Comparison of ENCODE assay signal across 31 cellular contexts in the genomic region with DNA sequence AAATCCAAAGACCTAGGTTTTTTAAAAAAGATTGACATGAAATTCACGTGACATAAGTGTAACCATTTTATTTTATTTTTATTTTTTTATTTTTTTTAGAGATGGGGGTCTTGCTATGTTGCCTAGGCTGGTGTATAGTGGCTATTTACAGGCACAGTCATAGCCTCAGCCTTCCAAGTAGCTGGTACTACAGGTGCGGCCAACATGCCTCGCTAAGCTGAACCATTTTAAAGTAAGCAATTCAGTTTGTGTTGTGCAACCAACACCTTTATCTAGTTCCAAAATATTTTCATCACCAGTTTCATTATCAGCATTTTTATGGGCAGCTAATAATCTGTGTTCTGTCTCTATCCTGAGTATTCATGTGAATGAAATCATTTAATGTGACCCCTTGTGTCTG.
DNase-seq lines count a peak whose midpoint lies in the region; ATAC-seq, FAIRE-seq and TF ChIP-seq lines count a peak whose summit lies in the region.
"Had no signal": no experiment of that assay in that cellular context is flagged by ENCODE, and none has a peak within 500 bp of the region (broad histone marks: within the 10 kb centered on the region; RNA-seq: fewer than 3 reads in every experiment).

No MANE protein-coding gene starts in this region.

- H3K9me3 ChIP-seq in right lobe of liver (no peaks in the 10 kb centered on the region), HepG2 (ENCODE audit: low read length) (no peaks in the 10 kb centered on the region)
- H3K9me3 ChIP-seq: A549, BE2C, BLaER1, Caco-2 had no signal

- H3K27me3 ChIP-seq in right lobe of liver (no peaks in the 10 kb centered on the region), HepG2 (ENCODE audit: control insufficient read depth in 1 of 2, insufficient read depth in 2 of 2, low read length in 2 of 2) (no peaks in the 10 kb centered on the region; a peak in 1 of 5 replicates)
- H3K27me3 ChIP-seq: BE2C, BLaER1 had no signal

- TF ChIP-seq EP300 in HepG2 (IDR thresholded peaks at IDR 0.05; ENCODE audit: low read depth in 2 of 2, low read length in 2 of 2) (no peak), HepG2 (CRISPR knock-in tag; IDR thresholded peaks at IDR 0.05; ENCODE audit: borderline replicate concordance) (no peak)

- in situ Hi-C loops in HepG2 (cut with HindIII; ENCODE audit: extremely low pct_ligation_motif_present, low pct_unique_long_range_greater_than_20kb), result no loop called here

- TF ChIP-seq POLR2A in right lobe of liver (IDR thresholded peaks at IDR 0.05), result no peak
- TF ChIP-seq POLR2A in HepG2 (IDR thresholded peaks at IDR 0.05; ENCODE audit: insufficient read depth in 1 of 2, low read depth in 2 of 2, low read length in 2 of 2), result no peak
- no peak for TF ChIP-seq POLR2A in GM12891 (IDR thresholded peaks at IDR 0.05; ENCODE audit: low read depth, low read length)

- no peaks in the 10 kb centered on the region for H3K79me2 ChIP-seq in HepG2 (ENCODE audit: insufficient read depth, low read length)

- no peak for FAIRE-seq in HepG2 (lab: Jason Lieb, UNC)
- FAIRE-seq in GM12891 (lab: Jason Lieb, UNC), result no peak
- FAIRE-seq: A204.1, A549, D721Med had no signal

- 63% methylated on average over 3 of the region's 3 CpGs for WGBS in right lobe of liver (ENCODE audit: insufficient coverage, low coverage, low lambda C conversion rate, missing lambda C conversion rate)
- whole genome bisulfite sequencing in HepG2 (ENCODE audit: low lambda C conversion rate), result 61% methylated on average over 3 of the region's 3 CpGs

- H3K4me3 ChIP-seq in right lobe of liver (no peak overlapping the region), HepG2 (replicated peaks in 1 of 3; ENCODE audit: insufficient read depth in 1 of 3, low read depth in 2 of 3, low read length in 3 of 3) (no peak overlapping the region)
- H3K4me3 ChIP-seq: A549; BLaER1; BLaER1 treated with 17β-estradiol and CSF1 and Interleukin-3, amounts not matched to agents 10 nM and 100 nM had no signal

- no peak overlapping the region for H2AFZ ChIP-seq in HepG2 (ENCODE audit: low read length)

- CTCF ChIA-PET in HepG2 (lab: Yijun Ruan, JAX; ENCODE audit: low intra/inter-chr PET ratio, low total read pairs), result no interaction called here

- BruUV-seq in HepG2 (replicated peaks; lab: Mats Ljungman, UMichigan), result no TSS peak

- POLR2A ChIA-PET in HepG2 (lab: Yijun Ruan, JAX), result no interaction called here

- no peak overlapping the region for H3K27ac ChIP-seq in right lobe of liver
- H3K27ac ChIP-seq in HepG2 (ENCODE audit: extremely low read length, insufficient read depth, low read length), result no peak overlapping the region
- H3K27ac ChIP-seq: 22Rv1; A549; BLaER1; BLaER1 treated with 17β-estradiol and CSF1 and Interleukin-3, amounts not matched to agents 10 nM and 100 nM; C4-2B had no signal

- no peak for TF ChIP-seq RAD21 in HepG2 (CRISPR knock-in tag; IDR thresholded peaks at IDR 0.05)

- no peak overlapping the region for H3K4me2 ChIP-seq in HepG2 (ENCODE audit: low read depth, low read length)
- H3K4me2 ChIP-seq: A549; BLaER1; BLaER1 treated with 17β-estradiol and CSF1 and Interleukin-3, amounts not matched to agents 10 nM and 100 nM had no signal

- intact Hi-C loops in right lobe of liver (cut with DNase I), result no loop called here
- intact Hi-C loops in HepG2 (cut with micrococcal nuclease; ENCODE audit: unreplicated experiment), result no loop called here

- no peak for DNase-seq in right lobe of liver
- no peak for DNase-seq in HepG2 (ENCODE audit: low spot score)
- no peak for DNase-seq in left lobe of liver (ENCODE audit: low spot score)
- DNase-seq in GM12891 (ENCODE audit: insufficient read length, low spot score), result no peak
- DNase-seq: 8988T; ACHN; AML-193; BE2C; C1 segment of cervical spinal cord; Caco-2; Calu3; CD4-positive, alpha-beta memory T cell; CD4-positive, alpha-beta T cell; CD4-positive, CD25-positive, alpha-beta regulatory T cell; CD8-positive, alpha-beta memory T cell; CD8-positive, alpha-beta T cell; COR-L47; DMS 273 treated with DMSO at 0.1 percent for 48 hours; DMS153; DMS53; DMS79; DMS79 treated with DMSO at 0.1 percent for 48 hours; DND-41; EL had no signal

- H3K9ac ChIP-seq in HepG2 (ENCODE audit: insufficient read depth, low read depth, low read length), result no peak overlapping the region
- H3K9ac ChIP-seq: BLaER1; BLaER1 treated with 17β-estradiol and CSF1 and Interleukin-3, amounts not matched to agents 10 nM and 100 nM had no signal

- H3K4me1 ChIP-seq in right lobe of liver (no peaks in the 10 kb centered on the region), HepG2 (ENCODE audit: insufficient read depth, low read length) (no peaks in the 10 kb centered on the region)
- H3K4me1 ChIP-seq: A549; BE2C; BLaER1; BLaER1 treated with 17β-estradiol and CSF1 and Interleukin-3, amounts not matched to agents 10 nM and 100 nM; Caco-2 had no signal

- H4K20me1 ChIP-seq in HepG2 (ENCODE audit: insufficient read depth, low read length), result no peaks in the 10 kb centered on the region
- H4K20me1 ChIP-seq: BLaER1; BLaER1 treated with 17β-estradiol and CSF1 and Interleukin-3, amounts not matched to agents 10 nM and 100 nM had no signal

- TF ChIP-seq CTCF in right lobe of liver (IDR thresholded peaks at IDR 0.05), result no peak
- no peak for TF ChIP-seq CTCF in HepG2 (CRISPR knock-in tag; IDR thresholded peaks at IDR 0.05)

- ATAC-seq in right lobe of liver (peak; percentile 45 to 62 (median 46)), HepG2 (no peak), left lobe of liver (peak; percentile 65)
- ATAC-seq: A549; CD8-positive, alpha-beta T cell had no signal

- H3K36me3 ChIP-seq in right lobe of liver (no peaks in the 10 kb centered on the region), HepG2 (replicated peaks in 1 of 2; ENCODE audit: control insufficient read depth in 1 of 2, insufficient read depth in 2 of 2, low read length in 2 of 2) (no peaks in the 10 kb centered on the region)
- H3K36me3 ChIP-seq: BE2C; BLaER1; BLaER1 treated with 17β-estradiol and CSF1 and Interleukin-3, amounts not matched to agents 10 nM and 100 nM had no signal

TF ChIP-seq in HepG2, 621 proteins besides CTCF, POLR2A, EP300 and RAD21 (continues in another document):
- TF ChIP-seq TAF1 (CRISPR knock-in tag; IDR thresholded peaks at IDR 0.05) (no peak), SOX13 (IDR thresholded peaks at IDR 0.05) (no peak), SOX13 (CRISPR knock-in tag; conservative IDR thresholded peaks at IDR 0.05 in 1 of 2, IDR thresholded peaks at IDR 0.05 in 1 of 2) (no peak), ASH2L (IDR thresholded peaks at IDR 0.05; ENCODE audit: insufficient read length, low read depth, low read length) (no peak), SALL1 (CRISPR knock-in tag; IDR thresholded peaks at IDR 0.05) (no peak)
- TF ChIP-seq, protein P1, sequence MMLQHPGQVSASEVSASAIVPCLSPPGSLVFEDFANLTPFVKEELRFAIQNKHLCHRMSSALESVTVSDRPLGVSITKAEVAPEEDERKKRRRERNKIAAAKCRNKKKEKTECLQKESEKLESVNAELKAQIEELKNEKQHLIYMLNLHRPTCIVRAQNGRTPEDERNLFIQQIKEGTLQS (CRISPR knock-in tag; IDR thresholded peaks at IDR 0.05), result no peak
- TF ChIP-seq, protein P2, sequence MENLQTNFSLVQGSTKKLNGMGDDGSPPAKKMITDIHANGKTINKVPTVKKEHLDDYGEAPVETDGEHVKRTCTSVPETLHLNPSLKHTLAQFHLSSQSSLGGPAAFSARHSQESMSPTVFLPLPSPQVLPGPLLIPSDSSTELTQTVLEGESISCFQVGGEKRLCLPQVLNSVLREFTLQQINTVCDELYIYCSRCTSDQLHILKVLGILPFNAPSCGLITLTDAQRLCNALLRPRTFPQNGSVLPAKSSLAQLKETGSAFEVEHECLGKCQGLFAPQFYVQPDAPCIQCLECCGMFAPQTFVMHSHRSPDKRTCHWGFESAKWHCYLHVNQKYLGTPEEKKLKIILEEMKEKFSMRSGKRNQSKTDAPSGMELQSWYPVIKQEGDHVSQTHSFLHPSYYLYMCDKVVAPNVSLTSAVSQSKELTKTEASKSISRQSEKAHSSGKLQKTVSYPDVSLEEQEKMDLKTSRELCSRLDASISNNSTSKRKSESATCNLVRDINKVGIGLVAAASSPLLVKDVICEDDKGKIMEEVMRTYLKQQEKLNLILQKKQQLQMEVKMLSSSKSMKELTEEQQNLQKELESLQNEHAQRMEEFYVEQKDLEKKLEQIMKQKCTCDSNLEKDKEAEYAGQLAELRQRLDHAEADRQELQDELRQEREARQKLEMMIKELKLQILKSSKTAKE (CRISPR knock-in tag; IDR thresholded peaks at IDR 0.05; ENCODE audit: borderline replicate concordance), result no peak

TF ChIP-seq in GM12891, 5 proteins besides CTCF, POLR2A, EP300 and RAD21:
- TF ChIP-seq TAF1 (IDR thresholded peaks at IDR 0.05; ENCODE audit: low read depth, low read length), result no peak
- TF ChIP-seq POU2F2 (IDR thresholded peaks at IDR 0.05; ENCODE audit: low read depth, low read length), result no peak
- no peak for TF ChIP-seq PAX5 (IDR thresholded peaks at IDR 0.05; ENCODE audit: insufficient read depth, low read length, severe bottlenecking)
- no peak for TF ChIP-seq SPI1 (IDR thresholded peaks at IDR 0.05; ENCODE audit: low read depth, low read length)
- TF ChIP-seq POLR2AphosphoS5 (IDR thresholded peaks at IDR 0.05; ENCODE audit: low read depth, low read length), result no peak
TF ChIP-seq in GM12891: peak in this region for 0.
